1 cellular context compared by ENCODE assay signal in genomic region chr12:12181516-12181915, GRCh38.
TF ChIP-seq lines count a peak whose summit lies in the region.

No MANE protein-coding gene starts in this region.

TF ChIP-seq in WTC11, 78 proteins besides CTCF, POLR2A, EP300 and RAD21 (continued from another document):
- no peak for TF ChIP-seq E2F1 (CRISPR knock-in tag; IDR thresholded peaks at IDR 0.05)
- no peak for TF ChIP-seq ZNF317 (CRISPR knock-in tag; IDR thresholded peaks at IDR 0.05; ENCODE audit: borderline replicate concordance, low read depth)
- TF ChIP-seq ZNF232 (CRISPR knock-in tag; IDR thresholded peaks at IDR 0.05) = no peak
- TF ChIP-seq TEAD1 (CRISPR knock-in tag; IDR thresholded peaks at IDR 0.05) = no peak
